Comparison of ENCODE assay signal across 15 cellular contexts in genomic region chr22:25267567-25267966, GRCh38. TPM values are rescaled to one million over a fixed set of nuclear protein-coding genes. Genes with fewer than 3 reads are reported as not detected.
"Had no signal": no experiment of that assay in that cellular context is flagged by ENCODE, and none has a peak within 500 bp of the region (broad histone marks: within the 10 kb centered on the region; RNA-seq: fewer than 3 reads in every experiment).

No MANE protein-coding gene starts in this region.

RNA-seq across cellular contexts. Expression of gene CRYBB2, which starts 48.1 kb away (rescaled TPM):
- total RNA-seq: dermis microvascular lymphatic vessel endothelial cell; endodermal cell; esophagus mucosa; esophagus squamous epithelium; gastrocnemius medialis; heart right ventricle; kidney epithelial cell; left lung; left ventricle myocardium superior; lower lobe of right lung; lung microvascular endothelial cell; mononuclear cell; mucosa of gallbladder; naive thymus-derived CD4-positive, alpha-beta T cell; natural killer cell had no signal
